8 cellular contexts compared by ENCODE assay signal in genomic region chr2:64768426-64769033, GRCh38.
DNase-seq lines count a peak whose midpoint lies in the region; ATAC-seq, FAIRE-seq and TF ChIP-seq lines count a peak whose summit lies in the region.

No MANE protein-coding gene starts in this region.

- H3K4me3 Mint-ChIP-seq in activated naive CD8-positive, alpha-beta T cell, result peak overlapping the region; percentile 95

- H3K9me3 ChIP-seq in heart left ventricle, result no peaks in the 10 kb centered on the region
- no peaks in the 10 kb centered on the region for H3K9me3 ChIP-seq in kidney (ENCODE audit: control insufficient read depth in 1 of 2, low read length in 2 of 2)
- H3K9me3 ChIP-seq in thoracic aorta, result no peaks in the 10 kb centered on the region

- DNase-seq in heart left ventricle (no peak), cardiac septum (ENCODE audit: low spot score) (no peak), kidney (no peak), thoracic aorta (ENCODE audit: low spot score) (no peak), GDM1 (lab: John Stamatoyannopoulos, UW) (no peak), GM20000 (ENCODE audit: low spot score) (no peak)

- H3K27ac Mint-ChIP-seq in activated naive CD8-positive, alpha-beta T cell, result peak overlapping the region; percentile 83

- no peaks in the 10 kb centered on the region for H3K27me3 ChIP-seq in heart left ventricle
- H3K27me3 ChIP-seq in thoracic aorta (replicated peaks; ENCODE audit: insufficient read depth), result no peaks in the 10 kb centered on the region

- peaks cover 23% of the 10 kb centered on the region for H3K4me1 Mint-ChIP-seq in activated naive CD8-positive, alpha-beta T cell (ENCODE audit: low read depth)

- no peak for ATAC-seq in heart left ventricle
- no peak for ATAC-seq in thoracic aorta (ENCODE audit: insufficient number of reproducible peaks, low FRiP score, low read depth)
- ATAC-seq in HG02973 (IDR thresholded peaks at IDR 0.05; ENCODE audit: unreplicated experiment), result no peak

- no peaks in the 10 kb centered on the region for H3K36me3 Mint-ChIP-seq in activated naive CD8-positive, alpha-beta T cell

- no peaks in the 10 kb centered on the region for H3K9me3 Mint-ChIP-seq in activated naive CD8-positive, alpha-beta T cell (ENCODE audit: low read depth)

- H3K36me3 ChIP-seq in heart left ventricle (no peaks in the 10 kb centered on the region), kidney (ENCODE audit: control insufficient read depth in 1 of 2, insufficient read depth in 2 of 2, low read length in 2 of 2) (no peaks in the 10 kb centered on the region), thoracic aorta (no peaks in the 10 kb centered on the region)

- WGBS in heart left ventricle, 4 donors, result 28 to 32% (median 30%) methylated on average over 8 of the region's 8 CpGs

- peak overlapping the region; percentile 63 to 76 for H3K9ac ChIP-seq in kidney (ENCODE audit: low read length in 2 of 2)

- TF ChIP-seq CTCF in heart left ventricle (IDR thresholded peaks at IDR 0.05), result no peak
- TF ChIP-seq CTCF in kidney (IDR thresholded peaks at IDR 0.05; ENCODE audit: borderline replicate concordance, extremely low read depth, insufficient read depth), result no peak
- no peak for TF ChIP-seq CTCF in thoracic aorta (IDR thresholded peaks at IDR 0.05)
- no peak for TF ChIP-seq CTCF in GM20000 (IDR thresholded peaks at IDR 0.05; ENCODE audit: extremely low read depth, missing control alignments)

- H3K4me3 ChIP-seq in heart left ventricle (peak overlapping the region; percentile 34 to 94 (median 77)), kidney (ENCODE audit: low read length in 2 of 2) (peak overlapping the region; percentile 69 to 94), thoracic aorta (peak overlapping the region; percentile 92)

- H3K27ac ChIP-seq in heart left ventricle (peak overlapping the region; percentile 91 to 100 (median 98)), kidney (ENCODE audit: low read depth in 2 of 2, low read length in 2 of 2) (peak overlapping the region; percentile 83 to 91), thoracic aorta (peak overlapping the region; percentile 97 to 100)

- no peak for TF ChIP-seq POLR2A in heart left ventricle (IDR thresholded peaks at IDR 0.05)

- H3K4me1 ChIP-seq in heart left ventricle (peaks cover 0 to 34% (median 21%) of the 10 kb centered on the region in 12 donors), kidney (ENCODE audit: control insufficient read depth in 1 of 2, insufficient read depth in 1 of 2, low read depth in 1 of 2, low read length in 2 of 2) (no peaks in the 10 kb centered on the region), thoracic aorta (ENCODE audit: control insufficient read depth in 1 of 2, low read depth in 2 of 2) (peaks cover 4 to 12% of the 10 kb centered on the region in 2 donors)

- H3K27me3 Mint-ChIP-seq in activated naive CD8-positive, alpha-beta T cell, result no peaks in the 10 kb centered on the region

- FAIRE-seq in kidney (lab: Jason Lieb, UNC), result no peak

- intact Hi-C loops in heart left ventricle (cut with DNase I), result loop anchor here (1.0 to 10.0 kb wide), 8 partner anchors 63 to 121 kb away; partner anchors contain the start of gene SERTAD2 (in 5 of the 10)
- intact Hi-C loops in cardiac septum (cut with DNase I), result loop anchor here (1.0 to 10.0 kb wide), 3 partner anchors 96 to 244 kb away; partner anchors contain the start of genes AFTPH and SERTAD2
- intact Hi-C loops in kidney (cut with DNase I), result no loop called here
